ENCODE assay signal across 8 cellular contexts in the genomic region with DNA sequence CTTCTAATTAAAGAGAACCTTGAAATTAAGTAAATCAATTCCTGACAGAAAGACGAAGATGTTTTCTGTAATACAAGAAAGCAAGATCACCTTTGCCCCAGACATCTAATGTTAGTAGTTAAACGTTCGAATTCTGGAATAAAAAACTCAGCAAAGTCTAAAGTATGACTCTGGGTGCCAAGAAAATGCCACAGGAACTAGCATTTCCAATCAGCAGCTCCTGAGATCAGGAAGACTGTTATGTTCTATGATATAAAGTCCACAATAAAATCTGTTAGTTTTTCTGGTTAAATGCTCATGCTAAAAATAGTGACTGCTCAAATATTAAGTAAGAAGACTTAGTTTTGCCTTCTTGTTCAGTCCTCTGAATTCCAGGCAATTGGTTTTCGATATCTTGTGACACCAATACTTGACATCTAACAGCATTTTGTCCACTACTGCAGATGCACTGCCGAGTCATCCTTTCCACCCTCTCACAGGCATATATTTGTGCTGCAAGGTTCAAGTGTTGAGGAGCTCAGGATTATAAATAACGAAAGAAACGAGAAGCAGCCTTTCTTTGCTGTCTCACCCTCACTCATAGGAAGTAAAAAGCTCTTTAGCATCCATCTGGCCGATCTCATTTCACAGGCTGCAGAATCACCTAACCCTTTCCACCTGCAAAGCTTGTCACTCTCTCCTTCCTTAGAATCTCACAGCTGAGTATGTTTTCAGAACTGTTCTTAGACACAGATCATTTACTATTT. TPM values are rescaled to one million over a fixed set of nuclear protein-coding genes. Genes with fewer than 3 reads are reported as not detected.
DNase-seq lines count a peak whose midpoint lies in the region; ATAC-seq and TF ChIP-seq lines count a peak whose summit lies in the region.

No MANE protein-coding gene starts in this region.

- H3K4me3 Mint-ChIP-seq in activated naive CD4-positive, alpha-beta T cell treated with anti-CD3 and anti-CD28 coated beads, Interleukin-2, amount 50 U/mL, for 24 hours: no peak overlapping the region
- H3K4me3 Mint-ChIP-seq in CD4-positive, alpha-beta T cell: no peak overlapping the region

- TF ChIP-seq EP300 in stomach (IDR thresholded peaks at IDR 0.05): no peak

- peak overlapping the region; percentile 8 for H3K27ac Mint-ChIP-seq in activated naive CD4-positive, alpha-beta T cell treated with anti-CD3 and anti-CD28 coated beads, Interleukin-2, amount 50 U/mL, for 24 hours
- no peak overlapping the region for H3K27ac Mint-ChIP-seq in CD4-positive, alpha-beta T cell

- no peaks in the 10 kb centered on the region for H3K9me3 Mint-ChIP-seq in activated naive CD4-positive, alpha-beta T cell treated with anti-CD3 and anti-CD28 coated beads, Interleukin-2, amount 50 U/mL, for 24 hours
- H3K9me3 Mint-ChIP-seq in CD4-positive, alpha-beta T cell: no peaks in the 10 kb centered on the region

- CTCF ChIA-PET in CD4-positive, alpha-beta T cell (lab: Charles Lee): no interaction called here

- H3K4me1 Mint-ChIP-seq in activated naive CD4-positive, alpha-beta T cell treated with anti-CD3 and anti-CD28 coated beads, Interleukin-2, amount 50 U/mL, for 24 hours: peaks cover 30% of the 10 kb centered on the region
- peaks cover 23% of the 10 kb centered on the region for H3K4me1 Mint-ChIP-seq in CD4-positive, alpha-beta T cell (ENCODE audit: low read depth)

- H3K27me3 Mint-ChIP-seq in activated naive CD4-positive, alpha-beta T cell treated with anti-CD3 and anti-CD28 coated beads, Interleukin-2, amount 50 U/mL, for 24 hours: no peaks in the 10 kb centered on the region
- H3K27me3 Mint-ChIP-seq in CD4-positive, alpha-beta T cell: no peaks in the 10 kb centered on the region

- DNase-seq in activated naive CD4-positive, alpha-beta T cell treated with anti-CD3 and anti-CD28 coated beads, Interleukin-2, amount 50 U/mL, for 16 hours: no peak
- DNase-seq in RWPE2 (ENCODE audit: low spot score) (no peak), fibroblast of the aortic adventitia (ENCODE audit: low read depth) (peak; percentile 65), stomach (no peak), NCI-H345 (lab: John Stamatoyannopoulos, UW) (no peak)
- no peak for DNase-seq in CD4-positive, alpha-beta T cell

- H3K4me3 ChIP-seq in RWPE2 (ENCODE audit: severe bottlenecking) (no peak overlapping the region), fibroblast of the aortic adventitia (ENCODE audit: low read depth, low read length) (peak overlapping the region; percentile 46), stomach (no peak overlapping the region)

- H3K4me1 ChIP-seq in RWPE2 (ENCODE audit: insufficient read depth, poor library complexity, severe bottlenecking): peaks cover 55% of the 10 kb centered on the region
- H3K4me1 ChIP-seq in stomach: peaks cover 40 to 90% (median 72%) of the 10 kb centered on the region in 4 donors

- TF ChIP-seq POLR2A in stomach (IDR thresholded peaks at IDR 0.05): no peak

- H3K27me3 ChIP-seq in RWPE2 (ENCODE audit: insufficient read depth, poor library complexity, severe bottlenecking) (no peaks in the 10 kb centered on the region), stomach (no peaks in the 10 kb centered on the region)
- no peaks in the 10 kb centered on the region for H3K27me3 ChIP-seq in CD4-positive, alpha-beta T cell (ENCODE audit: control insufficient read depth, insufficient read depth, low read length)

- TF ChIP-seq CTCF in RWPE2 (IDR thresholded peaks at IDR 0.05; ENCODE audit: poor library complexity, severe bottlenecking) (no peak), fibroblast of the aortic adventitia (IDR thresholded peaks at IDR 0.05; ENCODE audit: insufficient read depth, low read length) (no peak), stomach (IDR thresholded peaks at IDR 0.05) (no peak)
- no peak for TF ChIP-seq CTCF in CD4-positive, alpha-beta T cell (IDR thresholded peaks at IDR 0.05)

- POLR2A ChIA-PET in CD4-positive, alpha-beta T cell (lab: Charles Lee): no interaction called here

- H3K36me3 ChIP-seq in RWPE2 (ENCODE audit: low read depth) (peaks cover 94% of the 10 kb centered on the region), stomach (peaks cover 4 to 40% (median 30%) of the 10 kb centered on the region in 4 donors)

- WGBS in stomach, 5 donors: 26 to 45% (median 42%) methylated on average over 8 of the region's 8 CpGs

- no peaks in the 10 kb centered on the region for H3K9me3 ChIP-seq in RWPE2 (ENCODE audit: severe bottlenecking)
- no peaks in the 10 kb centered on the region for H3K9me3 ChIP-seq in stomach
- H3K9me3 ChIP-seq in CD4-positive, alpha-beta T cell (ENCODE audit: control insufficient read depth, low read length): no peaks in the 10 kb centered on the region

- H3K27ac ChIP-seq in RWPE2 (ENCODE audit: poor library complexity, severe bottlenecking): peak overlapping the region; percentile 99
- peak overlapping the region; percentile 53 to 87 (median 79) for H3K27ac ChIP-seq in stomach
- no peak overlapping the region for H3K27ac ChIP-seq in CD4-positive, alpha-beta T cell (ENCODE audit: low read depth, low read length)

- ATAC-seq in RWPE2 (ENCODE audit: low read depth) (no peak), GM18520 (IDR thresholded peaks at IDR 0.05; ENCODE audit: unreplicated experiment) (no peak)
- no peak for ATAC-seq in CD4-positive, alpha-beta T cell (ENCODE audit: poor library complexity)

- intact Hi-C loops in stomach (cut with DNase I; ENCODE audit: low total_unique reads): no loop called here
- intact Hi-C loops in CD4-positive, alpha-beta T cell (cut with DNase I, micrococcal nuclease): no loop called here

- H3K36me3 Mint-ChIP-seq in activated naive CD4-positive, alpha-beta T cell treated with anti-CD3 and anti-CD28 coated beads, Interleukin-2, amount 50 U/mL, for 24 hours: peaks cover 3% of the 10 kb centered on the region
- H3K36me3 Mint-ChIP-seq in CD4-positive, alpha-beta T cell (ENCODE audit: low read depth): peaks cover 35% of the 10 kb centered on the region

RNA-seq across cellular contexts. Expression of a gene that starts 32.0 kb away (rescaled TPM):
- 8.7 and 31.6 TPM in 2 replicates for total RNA-seq in fibroblast of the aortic adventitia (ENCODE audit: low replicate concordance)
- total RNA-seq in stomach: 100 to 1,000 TPM in 1 of 5 donors, 10 to 100 TPM in 4; 10.1 to 172 (median 22.9) TPM
- polyA plus RNA-seq in stomach: 1 to 10 TPM; 2.3 to 6.0 (median 3.2) TPM
- 10 to 100 TPM; 21.1 to 24.2 TPM for total RNA-seq in CD4-positive, alpha-beta T cell

RNA-seq across cellular contexts. Expression of a gene that starts 54.5 kb away (rescaled TPM):
- total RNA-seq in fibroblast of the aortic adventitia (ENCODE audit: low replicate concordance) (not detected in 2 replicates), stomach (not detected)
- polyA plus RNA-seq in stomach: not detected
- total RNA-seq in CD4-positive, alpha-beta T cell: not detected
